In genomic region chr5:161414037-161414436, GRCh38 we compare ENCODE assay signal across 27 cellular contexts.
"Had no signal": no experiment of that assay in that cellular context is flagged by ENCODE, and none has a peak within 500 bp of the region (broad histone marks: within the 10 kb centered on the region; RNA-seq: fewer than 3 reads in every experiment).

No MANE protein-coding gene starts in this region.

- H3K9me3 ChIP-seq: Peyer's patch had no signal

- H3K4me1 ChIP-seq: Peyer's patch had no signal

- H3K27me3 ChIP-seq: brain microvascular endothelial cell, Peyer's patch had no signal

- H3K27me3 Mint-ChIP-seq: activated CD4-positive, alpha-beta memory T cell treated with anti-CD3 and anti-CD28 coated beads for 36 hours; activated CD4-positive, alpha-beta T cell treated with anti-CD3 and anti-CD28 coated beads, Interleukin-2, amount 10 ng/mL, durations not matched to agents 7 days and 5 days; activated naive CD8-positive, alpha-beta T cell; activated T-helper 17 cell treated with anti-CD3 and anti-CD28 coated beads, Interleukin-2, amount 50 U/mL, for 72 hours; T-cell had no signal

- H3K4me1 Mint-ChIP-seq: activated CD4-positive, alpha-beta T cell treated with anti-CD3 and anti-CD28 coated beads, Interleukin-2, amount 10 ng/mL, durations not matched to agents 7 days and 5 days; activated T-helper 17 cell treated with anti-CD3 and anti-CD28 coated beads, Interleukin-2, amount 50 U/mL, for 72 hours; T-cell had no signal

- DNase-seq: activated CD4-positive, alpha-beta memory T cell treated with anti-CD3 and anti-CD28 coated beads for 36 hours; activated CD4-positive, alpha-beta T cell treated with anti-CD3 and anti-CD28 coated beads, Interleukin-2, amount 10 ng/mL, durations not matched to agents 7 days and 5 days; activated CD4-positive, CD25-positive, alpha-beta regulatory T cell; activated CD8-positive, alpha-beta memory T cell treated with anti-CD3 and anti-CD28 coated beads for 24 hours; activated gamma-delta T cell; activated naive CD4-positive, alpha-beta T cell treated with anti-CD3 and anti-CD28 coated beads for 36 hours; activated T-cell treated with anti-CD3 and anti-CD28 coated beads, Interleukin-2, amount 50 U/mL, for 48 hours; brain microvascular endothelial cell; caudate nucleus; Karpas-422; NCI-H1092; NCI-H1417; NCI-H1930; NCI-H2107; NCI-H2171 treated with DMSO at 0.1 percent for 48 hours; NCI-H345; NCI-H510A treated with DMSO at 0.1 percent for 48 hours; NCI-H69; Peyer's patch; SIG-M5; T-cell; T-helper 2 cell; T1000 had no signal

- H3K36me3 Mint-ChIP-seq: activated CD4-positive, alpha-beta memory T cell treated with anti-CD3 and anti-CD28 coated beads for 36 hours; activated naive CD8-positive, alpha-beta T cell; T-cell had no signal

- H3K4me3 Mint-ChIP-seq: activated CD4-positive, alpha-beta memory T cell treated with anti-CD3 and anti-CD28 coated beads for 36 hours; activated CD4-positive, alpha-beta T cell treated with anti-CD3 and anti-CD28 coated beads, Interleukin-2, amount 10 ng/mL, durations not matched to agents 7 days and 5 days; activated naive CD4-positive, alpha-beta T cell treated with anti-CD3 and anti-CD28 coated beads for 36 hours; activated naive CD8-positive, alpha-beta T cell; activated T-helper 17 cell treated with anti-CD3 and anti-CD28 coated beads, Interleukin-2, amount 50 U/mL, for 72 hours; T-cell had no signal

- H3K36me3 ChIP-seq: brain microvascular endothelial cell, Peyer's patch had no signal

- H3K27ac Mint-ChIP-seq: activated CD4-positive, alpha-beta memory T cell treated with anti-CD3 and anti-CD28 coated beads for 36 hours; activated CD4-positive, alpha-beta T cell treated with anti-CD3 and anti-CD28 coated beads, Interleukin-2, amount 10 ng/mL, durations not matched to agents 7 days and 5 days; activated naive CD4-positive, alpha-beta T cell treated with anti-CD3 and anti-CD28 coated beads for 36 hours; activated naive CD8-positive, alpha-beta T cell; activated T-helper 17 cell treated with anti-CD3 and anti-CD28 coated beads, Interleukin-2, amount 50 U/mL, for 72 hours; T-cell had no signal

- H3K27ac ChIP-seq: brain microvascular endothelial cell, Peyer's patch, VCaP had no signal

- H3K4me3 ChIP-seq: K562, Peyer's patch had no signal

- H3K9me3 Mint-ChIP-seq: activated CD4-positive, alpha-beta memory T cell treated with anti-CD3 and anti-CD28 coated beads for 36 hours; activated CD4-positive, alpha-beta T cell treated with anti-CD3 and anti-CD28 coated beads, Interleukin-2, amount 10 ng/mL, durations not matched to agents 7 days and 5 days; T-cell had no signal
